In the genomic region with DNA sequence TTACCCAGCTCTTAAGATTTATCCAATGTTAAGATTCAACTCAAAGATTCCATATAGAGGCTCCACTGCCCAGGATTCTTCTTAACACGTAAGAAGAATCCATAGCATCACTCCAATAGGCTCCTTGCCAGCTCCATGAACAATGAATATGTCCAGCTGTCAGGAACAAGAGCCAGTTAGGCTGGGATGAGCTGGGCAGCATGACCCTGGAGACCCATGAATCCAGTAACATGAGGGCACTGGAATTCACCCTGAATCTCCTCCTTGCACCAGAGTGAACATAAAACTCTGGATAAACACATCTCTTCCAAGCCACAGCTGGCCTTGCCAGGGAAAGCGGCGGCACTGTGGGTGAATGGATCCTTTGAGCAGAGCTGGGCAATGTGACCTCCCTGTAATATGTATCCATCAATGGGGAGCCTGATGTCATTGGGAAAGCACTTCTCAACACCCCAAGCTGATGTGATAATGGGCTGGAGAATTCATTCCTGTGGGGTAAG, we compare ENCODE assay signal across 12 cellular contexts. TPM values are rescaled to one million over a fixed set of nuclear protein-coding genes. Genes with fewer than 3 reads are reported as not detected.
A peak's percentile ranks its signal among the peaks of the same experiment; 100 is the strongest.
DNase-seq lines count a peak whose midpoint lies in the region; ATAC-seq and FAIRE-seq lines count a peak whose summit lies in the region.
"Had no signal": no experiment of that assay in that cellular context is flagged by ENCODE, and none has a peak within 500 bp of the region (broad histone marks: within the 10 kb centered on the region; RNA-seq: fewer than 3 reads in every experiment).

No MANE protein-coding gene starts in this region.

- ATAC-seq in HG02840 (IDR thresholded peaks at IDR 0.05; ENCODE audit: low FRiP score, unreplicated experiment) = no peak

- DNase-seq in C1 segment of cervical spinal cord (lab: John Stamatoyannopoulos, UW) = peak in 13 of 14 donors; percentile 3 to 79 (median 66)
- DNase-seq in amygdala (lab: John Stamatoyannopoulos, UW) = peak in 52 of 56 donors; percentile 17 to 91 (median 66)
- DNase-seq in frontal cortex (ENCODE audit: low spot score in 2 of 2) = peak in 1 of 2 donors; percentile 30
- peak; percentile 58 for DNase-seq in occipital lobe (lab: John Stamatoyannopoulos, UW)
- no peak for DNase-seq in stimulated activated CD4-positive, alpha-beta T cell treated with anti-CD3 and anti-CD28 coated beads, Interleukin-2, amount 100 ng/mL, for 48 hours
- DNase-seq in activated effector memory CD4-positive, alpha-beta T cell treated with Interleukin-2 at 50 U/mL for 16 hours = no peak
- no peak for DNase-seq in mucosa of gallbladder (ENCODE audit: low spot score)
- DNase-seq: activated T-cell treated with anti-CD3 and anti-CD28 coated beads, Interleukin-2, amount 50 U/mL, for 1 hour; islet precursor cell; NCI-H446 had no signal

- FAIRE-seq in frontal cortex (lab: Jason Lieb, UNC) = peak; percentile 23
- FAIRE-seq: HTR-8/SVneo had no signal

RNA-seq across cellular contexts. Expression of a gene that starts 24.4 kb away (rescaled TPM):
- 5.7 TPM for total RNA-seq in frontal cortex
- total RNA-seq in occipital lobe = 22.8 TPM
- 104 TPM for total RNA-seq in mucosa of gallbladder

RNA-seq across cellular contexts. Expression of a gene that starts 55.7 kb away (rescaled TPM):
- 1.6 TPM for total RNA-seq in frontal cortex
- total RNA-seq in occipital lobe = 4.1 TPM
- total RNA-seq in mucosa of gallbladder = 241 TPM

Comparison
In these comparisons a context has a peak if more than half of its experiments do, and no peak if none do; other contexts are left out.
1. DNase-seq: peak in C1 segment of cervical spinal cord (13 of 14), amygdala (52 of 56) and occipital lobe (single experiment); none in stimulated activated CD4-positive, alpha-beta T cell treated with anti-CD3 and anti-CD28 coated beads, Interleukin-2, amount 100 ng/mL, for 48 hours (0 of 2), activated effector memory CD4-positive, alpha-beta T cell treated with Interleukin-2 at 50 U/mL for 16 hours (single experiment) and mucosa of gallbladder (single experiment).
2. RNA of a gene that starts 55.7 kb away (total RNA-seq): 241 TPM in mucosa of gallbladder (single experiment); 4.1 TPM in occipital lobe (single experiment) and 1.6 TPM in frontal cortex (single experiment); every median in the first group is over 10 times any median in the second.